1 cellular context compared by ENCODE assay signal in genomic region chr5:72366324-72366976, GRCh38.
TF ChIP-seq lines count a peak whose summit lies in the region.

No MANE protein-coding gene starts in this region.

TF ChIP-seq in IMR-90, 13 proteins besides CTCF, POLR2A, EP300 and RAD21:
- TF ChIP-seq USF2 (IDR thresholded peaks at IDR 0.05; ENCODE audit: low read depth, low read length) (no peak), SMC3 (IDR thresholded peaks at IDR 0.05; ENCODE audit: low read depth, low read length) (peak; percentile 91), CEBPB (IDR thresholded peaks at IDR 0.05; ENCODE audit: low read depth, low read length) (no peak), RCOR1 (IDR thresholded peaks at IDR 0.05; ENCODE audit: insufficient replicate concordance, low read length) (no peak), MAFK (IDR thresholded peaks at IDR 0.05; ENCODE audit: low read depth, low read length) (no peak), ELK1 (IDR thresholded peaks at IDR 0.05; ENCODE audit: borderline replicate concordance, low read depth, low read length) (no peak)
